ENCODE assay signal across 11 cellular contexts in the genomic region with DNA sequence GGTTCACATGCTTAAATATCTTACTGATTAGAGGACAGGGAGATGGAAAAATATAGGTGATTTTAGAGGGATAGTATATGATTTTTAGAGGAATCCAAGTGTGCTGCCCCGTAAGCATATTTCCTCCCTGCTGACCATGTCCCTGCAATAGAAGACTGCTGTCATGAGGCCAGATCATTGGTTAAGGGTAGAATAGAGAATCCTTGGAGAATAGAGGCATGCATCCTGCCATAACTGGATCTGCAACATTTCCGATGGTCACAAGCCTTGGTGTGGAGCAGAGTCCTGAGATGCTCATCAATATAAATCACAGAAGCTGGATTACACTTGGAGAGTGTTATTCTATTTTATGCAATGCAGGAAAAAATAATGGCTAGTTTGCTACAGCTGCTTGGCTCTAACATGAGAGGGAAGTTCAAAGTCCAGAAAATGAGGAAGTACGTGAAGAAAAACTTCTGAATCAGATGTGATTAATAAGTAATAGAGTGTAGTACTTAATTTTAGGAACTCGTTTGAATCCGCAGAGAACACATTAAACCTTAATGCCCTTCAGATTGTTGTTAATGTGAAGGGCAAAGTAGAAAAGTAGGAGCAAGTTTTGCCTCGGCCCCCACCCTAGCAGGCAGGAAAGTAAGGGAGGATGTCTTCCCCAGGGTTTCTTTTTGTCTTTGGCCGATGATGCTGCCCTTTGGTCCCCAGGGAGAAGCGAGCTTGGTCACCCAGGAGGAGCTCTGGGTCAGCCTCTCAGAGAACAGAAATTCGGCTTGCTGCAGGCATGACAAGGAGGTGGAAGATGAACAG. TPM values are rescaled to one million over a fixed set of nuclear protein-coding genes. Genes with fewer than 3 reads are reported as not detected.
A peak's percentile ranks its signal among the peaks of the same experiment; 100 is the strongest.
DNase-seq lines count a peak whose midpoint lies in the region; ATAC-seq and TF ChIP-seq lines count a peak whose summit lies in the region.
"Had no signal": no experiment of that assay in that cellular context is flagged by ENCODE, and none has a peak within 500 bp of the region (broad histone marks: within the 10 kb centered on the region; RNA-seq: fewer than 3 reads in every experiment).

No MANE protein-coding gene starts in this region.

- no peaks in the 10 kb centered on the region for H3K9me3 ChIP-seq in Peyer's patch
- no peaks in the 10 kb centered on the region for H3K9me3 ChIP-seq in trophoblast cell (ENCODE audit: insufficient read depth, low read depth, low read length)

- no peaks in the 10 kb centered on the region for H3K27me3 ChIP-seq in Peyer's patch
- H3K27me3 ChIP-seq in trophoblast cell (ENCODE audit: insufficient read depth, low read length) = no peaks in the 10 kb centered on the region

- no peak overlapping the region for H3K4ac ChIP-seq in trophoblast cell (ENCODE audit: low read depth, low read length)

- no peak overlapping the region for H2AFZ ChIP-seq in trophoblast cell (ENCODE audit: insufficient read depth, low read length, poor library complexity)

- H4K12ac ChIP-seq in trophoblast cell (ENCODE audit: low read depth, low read length) = no peak overlapping the region

- no peak overlapping the region for H2BK120ac ChIP-seq in trophoblast cell (ENCODE audit: insufficient read depth, low read length, poor library complexity)

- H3K4me2 ChIP-seq in trophoblast cell (ENCODE audit: low read length) = no peak overlapping the region

- H3K4me3 ChIP-seq in Peyer's patch (peak overlapping the region in 1 of 4 donors; percentile 4), trophoblast cell (ENCODE audit: low read depth, low read length) (no peak overlapping the region)

- H2BK12ac ChIP-seq in trophoblast cell (ENCODE audit: low read length) = peak overlapping the region; percentile 36

- H3K14ac ChIP-seq in trophoblast cell (ENCODE audit: low read length) = peak overlapping the region; percentile 11

- no peak for TF ChIP-seq POLR2A in Peyer's patch (IDR thresholded peaks at IDR 0.05)

- no peaks in the 10 kb centered on the region for H3K79me2 ChIP-seq in trophoblast cell (ENCODE audit: control insufficient read depth, insufficient read depth, low read length, poor library complexity)

- H3K23ac ChIP-seq in trophoblast cell (ENCODE audit: low read length) = no peak overlapping the region

- no peak overlapping the region for H2AK5ac ChIP-seq in trophoblast cell (ENCODE audit: low read length)

- DNase-seq in Peyer's patch = peak in 1 of 3 donors; percentile 50
- peak in 1 of 2 donors; percentile 62 for DNase-seq in trophoblast cell
- DNase-seq in NCI-H1694 treated with DMSO at 0.1 percent for 48 hours (lab: John Stamatoyannopoulos, UW) = no peak
- no peak for DNase-seq in SHP77 treated with DMSO at 0.1 percent for 48 hours (lab: John Stamatoyannopoulos, UW)
- DNase-seq in SW 1271 (lab: John Stamatoyannopoulos, UW) = no peak
- DNase-seq in EL = no peak
- DNase-seq: endodermal cell, naive B cell, NCI-H446 treated with DMSO at 0.1 percent for 48 hours had no signal

- WGBS in trophoblast cell (ENCODE audit: extremely low coverage, insufficient coverage, insufficient read length) = no CpG with 5 or more reads among the region's 9 CpGs

- no peak for TF ChIP-seq CTCF in Peyer's patch (IDR thresholded peaks at IDR 0.05)

- H3K4me1 ChIP-seq in Peyer's patch (peaks cover 0 to 4% (median 0%) of the 10 kb centered on the region in 4 donors), trophoblast cell (ENCODE audit: control insufficient read depth in 1 of 2, insufficient read depth in 2 of 2, low read length in 2 of 2) (peaks cover 6 to 9% of the 10 kb centered on the region in 2 experiments)

- H2BK5ac ChIP-seq in trophoblast cell (ENCODE audit: low read depth, low read length, poor library complexity) = peak overlapping the region; percentile 19

- H3K27ac ChIP-seq in Peyer's patch (peak overlapping the region in 3 of 4 donors; percentile 9 to 73 (median 54)), trophoblast cell (ENCODE audit: low read depth, low read length) (no peak overlapping the region)

- no peak overlapping the region for H4K8ac ChIP-seq in trophoblast cell (ENCODE audit: low read depth, low read length)

- no peak overlapping the region for H3K9ac ChIP-seq in trophoblast cell (ENCODE audit: low read length)

- ATAC-seq in GM19023 (IDR thresholded peaks at IDR 0.05; ENCODE audit: unreplicated experiment) (peak; percentile 48), HG02759 (IDR thresholded peaks at IDR 0.05; ENCODE audit: unreplicated experiment) (peak; percentile 64)

- no peak overlapping the region for H3K18ac ChIP-seq in trophoblast cell (ENCODE audit: low read length)

- H4K91ac ChIP-seq in trophoblast cell (ENCODE audit: low read depth, low read length) = no peak overlapping the region

- no peaks in the 10 kb centered on the region for H3K79me1 ChIP-seq in trophoblast cell (ENCODE audit: low read length)

- H3K36me3 ChIP-seq in Peyer's patch (no peaks in the 10 kb centered on the region), trophoblast cell (ENCODE audit: control insufficient read depth in 1 of 2, insufficient read depth in 2 of 2, low read length in 2 of 2) (peaks cover 2 to 5% of the 10 kb centered on the region in 2 experiments)

RNA-seq across cellular contexts. Expression of a gene that starts 59.4 kb away (rescaled TPM):
- 10 to 100 TPM in 3 of 4 donors, not detected in 1; 17.2 to 22.2 (median 17.2) TPM for total RNA-seq in Peyer's patch
- polyA plus RNA-seq in trophoblast cell (2013) = 19.0 and 20.5 TPM in 2 replicates
